22 cellular contexts compared by ENCODE assay signal in genomic region chr6:32208996-32209395, GRCh38.
"Had no signal": no experiment of that assay in that cellular context is flagged by ENCODE, and none has a peak within 500 bp of the region (broad histone marks: within the 10 kb centered on the region; RNA-seq: fewer than 3 reads in every experiment).

No MANE protein-coding gene starts in this region.

- H3K27ac Mint-ChIP-seq: IgD-negative memory B cell had no signal

- H3K4me3 ChIP-seq: K562, SJSA1, SK-N-MC had no signal

- ATAC-seq: K562 had no signal

- DNase-seq: Kasumi-1, MM.1S, NCI-H1092 treated with DMSO at 0.1 percent for 48 hours, NCI-H1436, NCI-H187, NCI-H2029, NCI-H2081 treated with DMSO at 0.1 percent for 48 hours, NCI-H2171, NCI-H226, NCI-H446, NCI-H510A, NCI-H524 treated with DMSO at 0.1 percent for 48 hours, NCI-H69, NCI-H774, Right ventricle myocardium superior, RPMI8226, SIG-M5 had no signal

- H3K9me3 Mint-ChIP-seq: IgD-negative memory B cell had no signal

- H3K9me3 ChIP-seq: SJSA1 had no signal

- H3K27me3 ChIP-seq: SJSA1 had no signal

- H3K36me3 Mint-ChIP-seq: IgD-negative memory B cell had no signal

- H3K36me3 ChIP-seq: SJSA1 had no signal

- H3K9ac ChIP-seq: KMS-11 had no signal

- H3K4me3 Mint-ChIP-seq: IgD-negative memory B cell had no signal

- H3K27ac ChIP-seq: KMS-11, SJSA1, SK-N-MC had no signal
